1 cellular context compared by ENCODE assay signal in genomic region chr5:150446583-150446982, GRCh38.
TF ChIP-seq lines count a peak whose summit lies in the region.

No MANE protein-coding gene starts in this region.

TF ChIP-seq in HepG2, 621 proteins besides CTCF, POLR2A, EP300 and RAD21:
- TF ChIP-seq TBX2 (CRISPR knock-in tag; IDR thresholded peaks at IDR 0.05; ENCODE audit: borderline replicate concordance) (no peak), POLR2G (IDR thresholded peaks at IDR 0.05; ENCODE audit: low read depth, low read length) (peak; percentile 43; the same call in 1 of the 2 replicates), POLR2AphosphoS5 (IDR thresholded peaks at IDR 0.05; ENCODE audit: low read depth, low read length) (peak; percentile 39; the same call in 1 of the 2 replicates), RBM22 (optimal IDR thresholded peaks at IDR 0.05; ENCODE audit: low read length) (peak; percentile 76)
TF ChIP-seq in HepG2: peak in this region for 3.
